Comparison of ENCODE assay signal across 16 cellular contexts in the genomic region with DNA sequence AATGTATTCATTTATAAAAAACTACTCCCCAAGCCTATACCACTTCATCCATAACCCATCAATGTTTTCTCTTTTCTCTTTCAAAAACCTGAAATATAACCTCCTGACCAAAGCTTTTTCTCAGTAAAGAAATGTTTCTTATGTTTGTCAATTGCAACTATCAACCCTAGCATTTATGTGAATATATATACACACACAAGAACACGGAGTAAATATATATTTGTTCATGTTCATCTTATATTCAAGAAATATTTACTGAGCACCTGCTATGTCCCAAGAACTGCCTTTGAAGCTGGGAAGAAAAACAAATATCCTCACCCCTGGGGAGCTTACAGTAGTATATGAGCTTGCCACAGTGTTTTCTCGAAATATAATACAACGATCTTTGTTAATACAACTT. TPM values are rescaled to one million over a fixed set of nuclear protein-coding genes. Genes with fewer than 3 reads are reported as not detected.
DNase-seq lines count a peak whose midpoint lies in the region; ATAC-seq, FAIRE-seq and TF ChIP-seq lines count a peak whose summit lies in the region.
"Had no signal": no experiment of that assay in that cellular context is flagged by ENCODE, and none has a peak within 500 bp of the region (broad histone marks: within the 10 kb centered on the region; RNA-seq: fewer than 3 reads in every experiment).

No MANE protein-coding gene starts in this region.

- H3K4me3 Mint-ChIP-seq in activated naive CD8-positive, alpha-beta T cell = no peak overlapping the region
- H3K4me3 Mint-ChIP-seq in activated naive CD8-positive, alpha-beta T cell treated with anti-CD3 and anti-CD28 coated beads, Interleukin-2, amount 50 U/mL, for 24 hours = no peak overlapping the region
- H3K4me3 Mint-ChIP-seq in astrocyte (ENCODE audit: unreplicated experiment) = no peak overlapping the region
- H3K4me3 Mint-ChIP-seq in activated CD4-positive, alpha-beta T cell treated with anti-CD3 and anti-CD28 coated beads for 36 hours = no peak overlapping the region
- H3K4me3 Mint-ChIP-seq: CD14-positive monocyte, HFFc6 had no signal

- H3K36me3 Mint-ChIP-seq in activated naive CD8-positive, alpha-beta T cell = no peaks in the 10 kb centered on the region
- no peaks in the 10 kb centered on the region for H3K36me3 Mint-ChIP-seq in activated naive CD8-positive, alpha-beta T cell treated with anti-CD3 and anti-CD28 coated beads, Interleukin-2, amount 50 U/mL, for 24 hours (ENCODE audit: low read depth)
- peaks cover 4% of the 10 kb centered on the region for H3K36me3 Mint-ChIP-seq in astrocyte (ENCODE audit: low read depth, unreplicated experiment)
- H3K36me3 Mint-ChIP-seq in activated CD4-positive, alpha-beta T cell treated with anti-CD3 and anti-CD28 coated beads for 36 hours (ENCODE audit: low read depth) = peaks cover 3% of the 10 kb centered on the region

- peaks cover 34% of the 10 kb centered on the region for H3K4me1 ChIP-seq in astrocyte (ENCODE audit: insufficient read depth, low read length)

- TF ChIP-seq CTCF in LNCaP clone FGC (IDR thresholded peaks at IDR 0.05; ENCODE audit: control insufficient read depth, extremely low read depth, insufficient read depth) (no peak), astrocyte (IDR thresholded peaks at IDR 0.05; ENCODE audit: insufficient read depth, low read depth, low read length) (no peak)

- peaks cover 62% of the 10 kb centered on the region for H3K4me1 Mint-ChIP-seq in activated naive CD8-positive, alpha-beta T cell (ENCODE audit: low read depth)
- H3K4me1 Mint-ChIP-seq in activated naive CD8-positive, alpha-beta T cell treated with anti-CD3 and anti-CD28 coated beads, Interleukin-2, amount 50 U/mL, for 24 hours = peaks cover 58% of the 10 kb centered on the region
- peaks cover 32% of the 10 kb centered on the region for H3K4me1 Mint-ChIP-seq in astrocyte (ENCODE audit: low read depth, unreplicated experiment)
- peaks cover 60% of the 10 kb centered on the region for H3K4me1 Mint-ChIP-seq in activated CD4-positive, alpha-beta T cell treated with anti-CD3 and anti-CD28 coated beads for 36 hours

- no peaks in the 10 kb centered on the region for H3K36me3 ChIP-seq in astrocyte (ENCODE audit: insufficient read depth, low read length)
- H3K36me3 ChIP-seq: HAP-1 had no signal

- H4K20me1 ChIP-seq in astrocyte (ENCODE audit: insufficient read depth, low read length) = peaks cover 75% of the 10 kb centered on the region

- no peak overlapping the region for H3K9ac ChIP-seq in astrocyte (ENCODE audit: low read length)

- no peak for FAIRE-seq in astrocyte (lab: Jason Lieb, UNC)
- FAIRE-seq: A204.1, GM19239 had no signal

- no peaks in the 10 kb centered on the region for H3K27me3 Mint-ChIP-seq in activated naive CD8-positive, alpha-beta T cell
- H3K27me3 Mint-ChIP-seq in activated naive CD8-positive, alpha-beta T cell treated with anti-CD3 and anti-CD28 coated beads, Interleukin-2, amount 50 U/mL, for 24 hours = no peaks in the 10 kb centered on the region
- H3K27me3 Mint-ChIP-seq in astrocyte (ENCODE audit: low read depth, unreplicated experiment) = no peaks in the 10 kb centered on the region
- no peaks in the 10 kb centered on the region for H3K27me3 Mint-ChIP-seq in activated CD4-positive, alpha-beta T cell treated with anti-CD3 and anti-CD28 coated beads for 36 hours
- H3K27me3 Mint-ChIP-seq: CD8-positive, alpha-beta memory T cell had no signal

- ATAC-seq in activated naive CD8-positive, alpha-beta T cell treated with anti-CD3 and anti-CD28 coated beads, Interleukin-2, amount 50 U/mL, for 24 hours = no peak
- ATAC-seq in activated CD4-positive, alpha-beta T cell treated with anti-CD3 and anti-CD28 coated beads for 36 hours = no peak

- POLR2A ChIA-PET in activated CD4-positive, alpha-beta T cell treated with anti-CD3 and anti-CD28 coated beads for 36 hours (lab: Charles Lee) = interaction anchor here (0.6 to 2.1 kb wide), 2 partner anchors 99 to 124 kb away, joined by 5 to 6 read pairs; no protein-coding TSS in a partner anchor

- CTCF ChIA-PET in activated CD4-positive, alpha-beta T cell treated with anti-CD3 and anti-CD28 coated beads for 36 hours (lab: Charles Lee) = interaction anchor here (0.6 to 2.3 kb wide), 10 partner anchors 13 to 576 kb away, joined by 3 to 12 read pairs (median 4); no protein-coding TSS in a partner anchor

- H3K27me3 ChIP-seq in astrocyte (ENCODE audit: insufficient read depth, low read length) = no peaks in the 10 kb centered on the region

- intact Hi-C loops in activated CD4-positive, alpha-beta T cell treated with anti-CD3 and anti-CD28 coated beads for 36 hours (cut with DNase I, micrococcal nuclease) = no loop called here

- H3K27ac Mint-ChIP-seq in activated naive CD8-positive, alpha-beta T cell = peak overlapping the region; percentile 41
- H3K27ac Mint-ChIP-seq in activated naive CD8-positive, alpha-beta T cell treated with anti-CD3 and anti-CD28 coated beads, Interleukin-2, amount 50 U/mL, for 24 hours = no peak overlapping the region
- no peak overlapping the region for H3K27ac Mint-ChIP-seq in astrocyte (ENCODE audit: unreplicated experiment)
- H3K27ac Mint-ChIP-seq in activated CD4-positive, alpha-beta T cell treated with anti-CD3 and anti-CD28 coated beads for 36 hours = no peak overlapping the region
- H3K27ac Mint-ChIP-seq: HFFc6 had no signal

- H3K9me3 ChIP-seq in astrocyte (ENCODE audit: insufficient read depth, low read depth, low read length) = no peaks in the 10 kb centered on the region
- H3K9me3 ChIP-seq: HAP-1 had no signal

- peaks cover 88% of the 10 kb centered on the region for H3K79me2 ChIP-seq in astrocyte (ENCODE audit: insufficient read depth, low read length)

- H2AFZ ChIP-seq in astrocyte (ENCODE audit: low read depth, low read length) = no peak overlapping the region

- no peak for DNase-seq in activated naive CD8-positive, alpha-beta T cell treated with anti-CD3 and anti-CD28 coated beads, Interleukin-2, amount 50 U/mL, for 24 hours
- DNase-seq in LNCaP clone FGC (ENCODE audit: low read depth) = peak; percentile 58
- DNase-seq in astrocyte (ENCODE audit: low read depth) = no peak
- no peak for DNase-seq in NCI-H1417 treated with DMSO at 0.1 percent for 48 hours (lab: John Stamatoyannopoulos, UW)
- DNase-seq in activated CD4-positive, alpha-beta T cell treated with anti-CD3 and anti-CD28 coated beads for 36 hours = no peak
- DNase-seq in stimulated activated CD4-positive, alpha-beta T cell treated with anti-CD3 and anti-CD28 coated beads, Interleukin-1b, Interleukin-23, amount 100 ng/mL, for 48 hours = no peak
- DNase-seq: CD8-positive, alpha-beta memory T cell; DMS53; GF-D8; GOT3; HFFc6 had no signal

- H3K4me3 ChIP-seq in LNCaP clone FGC (ENCODE audit: low read depth, low read length) (no peak overlapping the region), astrocyte (ENCODE audit: insufficient read depth, low read depth, low read length) (no peak overlapping the region)
- H3K4me3 ChIP-seq: HAP-1 had no signal

- peak overlapping the region; percentile 29 for H3K4me2 ChIP-seq in astrocyte (ENCODE audit: low read length)

- no peak overlapping the region for H3K27ac ChIP-seq in astrocyte (ENCODE audit: low read depth, low read length)

- no peaks in the 10 kb centered on the region for H3K9me3 Mint-ChIP-seq in activated naive CD8-positive, alpha-beta T cell (ENCODE audit: low read depth)
- H3K9me3 Mint-ChIP-seq in activated naive CD8-positive, alpha-beta T cell treated with anti-CD3 and anti-CD28 coated beads, Interleukin-2, amount 50 U/mL, for 24 hours = no peaks in the 10 kb centered on the region
- no peaks in the 10 kb centered on the region for H3K9me3 Mint-ChIP-seq in astrocyte (ENCODE audit: unreplicated experiment)
- H3K9me3 Mint-ChIP-seq in activated CD4-positive, alpha-beta T cell treated with anti-CD3 and anti-CD28 coated beads for 36 hours (ENCODE audit: low read depth) = no peaks in the 10 kb centered on the region
- H3K9me3 Mint-ChIP-seq: CD14-positive monocyte; CD8-positive, alpha-beta memory T cell; HFFc6 had no signal

RNA-seq across cellular contexts. Expression of a gene that starts 3.5 kb away (rescaled TPM):
- 67.0 and 74.3 TPM in 2 replicates for total RNA-seq in astrocyte
- 10 to 100 TPM; 41.0 to 43.2 TPM for total RNA-seq in activated CD4-positive, alpha-beta T cell treated with anti-CD3 and anti-CD28 coated beads for 36 hours

RNA-seq across cellular contexts. Expression of a gene that starts 46.2 kb away (rescaled TPM):
- total RNA-seq in astrocyte = 0.96 and 1.8 TPM in 2 replicates
- not detected for total RNA-seq in activated CD4-positive, alpha-beta T cell treated with anti-CD3 and anti-CD28 coated beads for 36 hours
- total RNA-seq: CD8-positive, alpha-beta memory T cell had no signal
